Comparison of ENCODE assay signal across 8 cellular contexts in the genomic region with DNA sequence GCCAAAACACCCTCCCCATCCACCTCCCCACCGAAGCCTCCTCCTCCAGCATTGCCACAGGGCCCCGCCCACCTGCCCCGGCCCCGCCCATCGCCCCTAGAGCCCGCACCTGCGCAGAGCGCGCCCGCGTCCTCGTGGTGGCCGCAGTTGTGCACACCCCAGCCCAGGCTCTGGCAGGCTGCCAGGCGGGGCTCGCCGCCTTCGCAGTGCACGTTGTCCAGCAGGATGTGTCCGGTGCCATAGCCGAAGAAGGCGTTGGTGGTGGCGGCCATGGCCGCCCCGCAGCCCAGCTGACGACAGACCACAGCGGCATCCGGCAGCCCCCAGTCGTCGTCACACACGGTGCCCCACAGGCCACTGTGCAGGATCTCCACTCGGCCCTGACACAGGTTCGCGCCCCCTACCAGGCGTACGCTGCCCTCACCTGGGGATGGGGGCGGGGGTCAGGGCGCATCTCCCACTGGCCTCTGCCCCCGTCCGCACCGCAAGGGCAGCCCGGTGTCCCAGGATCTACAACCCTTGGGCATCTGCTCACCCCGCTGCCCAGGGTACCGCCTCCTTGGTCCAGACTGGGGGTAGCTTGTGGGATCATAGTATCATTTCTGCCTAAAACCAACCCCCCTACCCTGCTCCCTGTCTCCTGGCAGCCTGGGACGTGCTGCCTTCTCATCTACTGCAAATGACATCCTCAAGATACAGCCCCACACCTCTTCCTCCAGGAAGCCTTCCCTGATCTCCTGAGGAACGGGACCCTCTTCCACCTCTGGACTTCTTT. TPM values are rescaled to one million over a fixed set of nuclear protein-coding genes. Genes with fewer than 3 reads are reported as not detected.
DNase-seq lines count a peak whose midpoint lies in the region; ATAC-seq, FAIRE-seq and TF ChIP-seq lines count a peak whose summit lies in the region.

No MANE protein-coding gene starts in this region.

- DNase-seq in GM12892 (ENCODE audit: insufficient read length), result peak; percentile 81
- peak; percentile 62 for DNase-seq in NCI-H1092 treated with DMSO at 0.1 percent for 48 hours (lab: John Stamatoyannopoulos, UW)
- peak; percentile 54 for DNase-seq in activated CD4-positive, CD25-positive, alpha-beta regulatory T cell treated with anti-CD3 and anti-CD28 coated beads, Interleukin-2, amount 50 U/mL, for 16 hours (ENCODE audit: low read depth, low spot score)
- peak; percentile 59 to 66 for DNase-seq in cardiac fibroblast (ENCODE audit: low read depth in 2 of 2)
- DNase-seq in left lobe of liver (ENCODE audit: low spot score), result peak; percentile 81
- peak; percentile 81 to 86 for DNase-seq in stimulated activated CD4-positive, alpha-beta T cell treated with anti-CD3 and anti-CD28 coated beads, Interleukin-4, amount 100 ng/mL, for 48 hours (ENCODE audit: low read depth in 2 of 2)
- DNase-seq in smooth muscle cell (lab: John Stamatoyannopoulos, UW; ENCODE audit: unreplicated experiment), result no peak

- no peaks in the 10 kb centered on the region for H3K36me3 ChIP-seq in smooth muscle cell (ENCODE audit: low read depth)

- no peaks in the 10 kb centered on the region for H3K4me1 ChIP-seq in smooth muscle cell (ENCODE audit: low read depth)

- TF ChIP-seq CTCF in cardiac fibroblast (IDR thresholded peaks at IDR 0.05; ENCODE audit: low read depth, low read length) (no peak), smooth muscle cell (IDR thresholded peaks at IDR 0.05; ENCODE audit: borderline replicate concordance, insufficient read depth, poor library complexity, severe bottlenecking) (no peak)

- H4K20me1 ChIP-seq in smooth muscle cell (ENCODE audit: low read depth), result no peaks in the 10 kb centered on the region

- H2AFZ ChIP-seq in smooth muscle cell (ENCODE audit: low read depth), result no peak overlapping the region

- no peaks in the 10 kb centered on the region for H3K79me2 ChIP-seq in smooth muscle cell (ENCODE audit: low read depth)

- WGBS in smooth muscle cell (ENCODE audit: low lambda C conversion rate), result 73% methylated on average over 45 of the region's 45 CpGs

- no peak for FAIRE-seq in GM12892 (lab: Jason Lieb, UNC)

- H3K9ac ChIP-seq in smooth muscle cell (ENCODE audit: low read depth), result no peak overlapping the region

- H3K9me3 ChIP-seq in smooth muscle cell (replicated peaks; ENCODE audit: low read depth), result no peaks in the 10 kb centered on the region

- peak; percentile 48 for ATAC-seq in left lobe of liver
- ATAC-seq in GM19035 (IDR thresholded peaks at IDR 0.05; ENCODE audit: unreplicated experiment), result no peak

- H3K4me3 ChIP-seq in cardiac fibroblast (replicated peaks in 1 of 2; ENCODE audit: low read depth in 2 of 2, low read length in 2 of 2) (peak overlapping the region; percentile 45 to 54), smooth muscle cell (no peak overlapping the region)

- peaks cover 6% of the 10 kb centered on the region for H3F3A ChIP-seq in smooth muscle cell (ENCODE audit: low read depth)

- H3K27ac ChIP-seq in smooth muscle cell (ENCODE audit: low read depth), result no peak overlapping the region

- H3K27me3 ChIP-seq in smooth muscle cell (ENCODE audit: low read depth), result no peaks in the 10 kb centered on the region

- no peak overlapping the region for H3K4me2 ChIP-seq in smooth muscle cell

- peak; percentile 24; the same call in 1 of the 2 replicates for TF ChIP-seq POLR2A in GM12892 (IDR thresholded peaks at IDR 0.05; ENCODE audit: low read depth, low read length)

RNA-seq across cellular contexts. Expression of a gene that starts 11.9 kb away (rescaled TPM):
- 0.30 TPM for polyA plus RNA-seq in GM12892 (2012; ENCODE audit: missing spikeins)
- total RNA-seq in left lobe of liver, result 2.5 TPM
- total RNA-seq in smooth muscle cell, result 2.3 and 3.7 TPM in 2 replicates
- 2.2 and 7.1 TPM in 2 replicates for polyA plus RNA-seq in smooth muscle cell

RNA-seq across cellular contexts. Expression of a gene that starts 27.2 kb away (rescaled TPM):
- 7.6 TPM for polyA plus RNA-seq in GM12892 (2012; ENCODE audit: missing spikeins)
- total RNA-seq in left lobe of liver (0.20 TPM), smooth muscle cell (1.3 TPM in 1 of 2 replicates, not detected in the other)
- 1.6 TPM in 1 of 2 replicates, not detected in the other for polyA plus RNA-seq in smooth muscle cell

RNA-seq across cellular contexts. Expression of a gene that starts 38.8 kb away (rescaled TPM):
- 87.2 TPM for polyA plus RNA-seq in GM12892 (2012; ENCODE audit: missing spikeins)
- total RNA-seq in left lobe of liver, result 44.8 TPM
- total RNA-seq in smooth muscle cell, result 132 and 142 TPM in 2 replicates
- polyA plus RNA-seq in smooth muscle cell, result 17.6 and 21.1 TPM in 2 replicates
